26 cellular contexts compared by ENCODE assay signal in genomic region chr17:16281351-16281750, GRCh38.
DNase-seq lines count a peak whose midpoint lies in the region; ATAC-seq, FAIRE-seq and TF ChIP-seq lines count a peak whose summit lies in the region.
"Had no signal": no experiment of that assay in that cellular context is flagged by ENCODE, and none has a peak within 500 bp of the region (broad histone marks: within the 10 kb centered on the region; RNA-seq: fewer than 3 reads in every experiment).

No MANE protein-coding gene starts in this region.

- no peak for FAIRE-seq in kidney (lab: Jason Lieb, UNC)

- H3K9me3 ChIP-seq in kidney (ENCODE audit: control insufficient read depth in 1 of 2, low read length in 2 of 2) = no peaks in the 10 kb centered on the region
- H3K9me3 ChIP-seq: suprapubic skin had no signal

- DNase-seq in AG08395 (ENCODE audit: low spot score) (peak; percentile 55), HS-27A (ENCODE audit: low read depth) (peak; percentile 78), astrocyte of the cerebellum (ENCODE audit: low read depth) (peak; percentile 66), glomerular visceral epithelial cell (ENCODE audit: extremely low spot score) (peak; percentile 55), left cardiac atrium (no peak), NCI-H146 treated with DMSO at 0.1 percent for 48 hours (lab: John Stamatoyannopoulos, UW; ENCODE audit: unreplicated experiment) (no peak), kidney (no peak), COLO829 (ENCODE audit: low spot score) (no peak)
- DNase-seq: activated CD4-positive, alpha-beta memory T cell treated with anti-CD3 and anti-CD28 coated beads for 36 hours; activated T-cell treated with anti-CD3 and anti-CD28 coated beads, Interleukin-2, amount 50 U/mL, for 4 hours; Calu3; effector memory CD4-positive, alpha-beta T cell; foreskin melanocyte; GDM1; left colon; NCI-H1105; NCI-H2171; NCI-H748 treated with DMSO at 0.1 percent for 48 hours; nucleus accumbens; stimulated activated CD4-positive, alpha-beta T cell treated with anti-CD3 and anti-CD28 coated beads, Interleukin-4, amount 100 ng/mL, for 4 hours; stimulated activated CD8-positive, alpha-beta memory T cell treated with anti-CD3 and anti-CD28 coated beads, Interleukin-4, amount 100 ng/mL, for 48 hours had no signal

- no peak overlapping the region for H3K27ac ChIP-seq in kidney (ENCODE audit: low read depth in 2 of 2, low read length in 2 of 2)
- H3K27ac ChIP-seq: KMS-11, skin epidermis, suprapubic skin had no signal

- no peaks in the 10 kb centered on the region for H3K36me3 ChIP-seq in kidney (ENCODE audit: control insufficient read depth in 1 of 2, insufficient read depth in 2 of 2, low read length in 2 of 2)
- H3K36me3 ChIP-seq: suprapubic skin had no signal

- H3K4me3 ChIP-seq in astrocyte of the cerebellum (ENCODE audit: low read depth, low read length) (no peak overlapping the region), kidney (ENCODE audit: low read length in 2 of 2) (no peak overlapping the region)
- H3K4me3 ChIP-seq: PC-9, skin epidermis, suprapubic skin had no signal

- in situ Hi-C loops in astrocyte of the cerebellum (cut with HindIII; ENCODE audit: low sequenced_read_pairs) = no loop called here

- no peak overlapping the region for H3K9ac ChIP-seq in kidney (ENCODE audit: low read length in 2 of 2)
- H3K9ac ChIP-seq: KMS-11 had no signal

- intact Hi-C loops in left cardiac atrium (cut with DNase I) = no loop called here
- intact Hi-C loops in kidney (cut with DNase I) = no loop called here

- H3K4me1 ChIP-seq in kidney (ENCODE audit: control insufficient read depth in 1 of 2, insufficient read depth in 1 of 2, low read depth in 1 of 2, low read length in 2 of 2) = peaks cover 7% of the 10 kb centered on the region in 2 donors

- ATAC-seq in left cardiac atrium = no peak
- ATAC-seq: activated naive CD4-positive, alpha-beta T cell treated with anti-CD3 and anti-CD28 coated beads, Interleukin-2, amount 50 U/mL, for 72 hours; activated T-cell treated with anti-CD3 and anti-CD28 coated beads, Interleukin-2, amount 50 U/mL, for 4 hours; left colon had no signal

- TF ChIP-seq CTCF in astrocyte of the cerebellum (IDR thresholded peaks at IDR 0.05; ENCODE audit: low read depth, low read length, missing control alignments) (no peak), kidney (IDR thresholded peaks at IDR 0.05; ENCODE audit: borderline replicate concordance, extremely low read depth, insufficient read depth) (no peak)

Comparison
In these comparisons a context has a peak if more than half of its experiments do, and no peak if none do; other contexts are left out.
1. DNase-seq: peak in AG08395 (single experiment), HS-27A (single experiment), astrocyte of the cerebellum (single experiment) and glomerular visceral epithelial cell (single experiment); none in left cardiac atrium (single experiment), NCI-H146 treated with DMSO at 0.1 percent for 48 hours (single experiment), kidney (single experiment) and COLO829 (single experiment).